ENCODE assay signal across 26 cellular contexts in genomic region chr11:131632971-131633370, GRCh38.
"Had no signal": no experiment of that assay in that cellular context is flagged by ENCODE, and none has a peak within 500 bp of the region (broad histone marks: within the 10 kb centered on the region; RNA-seq: fewer than 3 reads in every experiment).

No MANE protein-coding gene starts in this region.

- H3K4me1 ChIP-seq: esophagus muscularis mucosa, foreskin keratinocyte, gastroesophageal sphincter, heart left ventricle, left lung, neural progenitor cell, prostate gland, right atrium auricular region, sigmoid colon, stomach, testis, tibial artery had no signal

- H3K9ac ChIP-seq: neural progenitor cell had no signal

- H3K4me3 ChIP-seq: esophagus muscularis mucosa, gastroesophageal sphincter, heart left ventricle, hepatocyte, left lung, neural progenitor cell, prostate gland, right atrium auricular region, sigmoid colon, stomach, testis, tibial artery had no signal

- FAIRE-seq: colon, endothelial cell of umbilical vein, kidney had no signal

- H3K27ac ChIP-seq: esophagus muscularis mucosa, foreskin keratinocyte, gastroesophageal sphincter, heart left ventricle, hepatocyte, left lung, neural progenitor cell, prostate gland, right atrium auricular region, sigmoid colon, stomach, testis, tibial artery had no signal

- H3K79me2 ChIP-seq: hepatocyte had no signal

- H3K27me3 ChIP-seq: esophagus muscularis mucosa, foreskin keratinocyte, heart left ventricle, hepatocyte, left lung, neural progenitor cell, right atrium auricular region, sigmoid colon, testis had no signal

- H3K36me3 ChIP-seq: esophagus muscularis mucosa, gastroesophageal sphincter, heart left ventricle, left lung, neural progenitor cell, prostate gland, right atrium auricular region, sigmoid colon, stomach, tibial artery had no signal

- DNase-seq: effector CD8-positive, alpha-beta T cell; foreskin keratinocyte; heart left ventricle; kidney; left cardiac atrium; left lung; mammary epithelial cell; mesendoderm; midbrain; naive thymus-derived CD4-positive, alpha-beta T cell; sigmoid colon; stimulated activated CD4-positive, alpha-beta T cell treated with anti-CD3 and anti-CD28 coated beads, Interleukin-2, amount 100 ng/mL, for 24 hours; stimulated activated CD4-positive, alpha-beta T cell treated with anti-CD3 and anti-CD28 coated beads, Interleukin-4, amount 100 ng/mL, for 24 hours; stimulated activated naive CD4-positive, alpha-beta T cell treated with Interleukin-2 at 50 U/mL for 16 hours; stomach; testis; tibial artery had no signal

- H3K9me3 ChIP-seq: esophagus muscularis mucosa, heart left ventricle, left lung, prostate gland, right atrium auricular region, sigmoid colon, stomach, testis, tibial artery had no signal

- ATAC-seq: foreskin keratinocyte; gastroesophageal sphincter; heart left ventricle; left cardiac atrium; left lung; naive thymus-derived CD4-positive, alpha-beta T cell; stimulated activated effector memory CD8-positive, alpha-beta T cell treated with anti-CD3 and anti-CD28 coated beads, Interleukin-12 subunit alpha, Interleukin-12 subunit beta, amount 100 ng/mL, for 72 hours had no signal

- H3K4me2 ChIP-seq: hepatocyte, neural progenitor cell had no signal

- H2AFZ ChIP-seq: hepatocyte, neural progenitor cell had no signal
